In genomic region chr14:98006008-98006407, GRCh38 we compare ENCODE assay signal across 20 cellular contexts.
"Had no signal": no experiment of that assay in that cellular context is flagged by ENCODE, and none has a peak within 500 bp of the region (broad histone marks: within the 10 kb centered on the region; RNA-seq: fewer than 3 reads in every experiment).

No MANE protein-coding gene starts in this region.

- DNase-seq: effector memory CD8-positive, alpha-beta T cell; gastrocnemius medialis; heart right ventricle; hypothalamus; kidney glomerular epithelial cell; mesendoderm; naive B cell; occipital lobe; pancreas; right cardiac atrium; small intestine; stimulated activated CD4-positive, alpha-beta T cell treated with anti-CD3 and anti-CD28 coated beads, Interleukin-12 subunit alpha, Interleukin-12 subunit beta, amount 100 ng/mL, for 4 hours; stimulated activated naive CD4-positive, alpha-beta T cell treated with Interleukin-2 at 50 U/mL for 16 hours; tibial artery; upper lobe of left lung; uterus had no signal

- H3K9me3 ChIP-seq: esophagus muscularis mucosa, gastrocnemius medialis, heart right ventricle, pancreas, tibial artery, upper lobe of left lung, uterus had no signal

- H3K4me1 Mint-ChIP-seq: naive B cell, nephron had no signal

- H3K27me3 ChIP-seq: esophagus muscularis mucosa, gastrocnemius medialis, heart right ventricle, pancreas, upper lobe of left lung, uterus had no signal

- H3K36me3 ChIP-seq: esophagus muscularis mucosa, gastrocnemius medialis, heart right ventricle, pancreas, tibial artery, upper lobe of left lung, uterus had no signal

- H3K4me1 ChIP-seq: esophagus muscularis mucosa, gastrocnemius medialis, heart right ventricle, pancreas, tibial artery, upper lobe of left lung, uterus had no signal

- H3K4me3 Mint-ChIP-seq: effector memory CD8-positive, alpha-beta T cell; naive B cell; nephron had no signal

- ATAC-seq: effector memory CD8-positive, alpha-beta T cell; gastrocnemius medialis; heart right ventricle; pancreas; right cardiac atrium had no signal

- H3K27ac Mint-ChIP-seq: effector memory CD8-positive, alpha-beta T cell; naive B cell; nephron; progenitor cell of endocrine pancreas had no signal

- H3K27ac ChIP-seq: epithelial cell of prostate, esophagus muscularis mucosa, gastrocnemius medialis, heart right ventricle, pancreas, tibial artery, upper lobe of left lung, uterus had no signal

- H3K4me3 ChIP-seq: esophagus muscularis mucosa, gastrocnemius medialis, heart right ventricle, pancreas, tibial artery, upper lobe of left lung, uterus had no signal

- H3K36me3 Mint-ChIP-seq: naive B cell had no signal

- H3K27me3 Mint-ChIP-seq: naive B cell, progenitor cell of endocrine pancreas had no signal

- H3K9me3 Mint-ChIP-seq: effector memory CD8-positive, alpha-beta T cell had no signal
